16 cellular contexts compared by ENCODE assay signal in the genomic region with DNA sequence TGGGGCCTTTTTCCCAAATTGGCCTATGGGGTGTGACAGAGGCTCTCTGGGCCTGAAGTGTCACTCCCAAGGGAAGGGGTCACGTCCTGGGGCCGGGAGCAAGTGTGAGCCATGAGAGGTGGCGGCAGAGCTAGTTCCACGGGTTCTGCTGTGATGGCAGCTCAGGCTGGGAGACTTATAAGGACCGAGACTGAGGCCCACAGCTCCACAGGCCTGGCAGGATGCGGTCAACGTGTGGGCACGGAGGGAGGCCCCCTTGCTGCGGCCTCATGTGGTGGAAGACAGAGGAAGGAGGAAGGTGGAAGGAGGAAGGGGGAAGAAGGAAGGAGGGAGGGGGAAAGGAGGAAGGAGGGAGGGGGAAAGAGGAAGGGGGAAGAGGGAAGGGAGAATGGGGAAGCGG. TPM values are rescaled to one million over a fixed set of nuclear protein-coding genes. Genes with fewer than 3 reads are reported as not detected.
A peak's percentile ranks its signal among the peaks of the same experiment; 100 is the strongest.
DNase-seq lines count a peak whose midpoint lies in the region; ATAC-seq, FAIRE-seq and TF ChIP-seq lines count a peak whose summit lies in the region.
"Had no signal": no experiment of that assay in that cellular context is flagged by ENCODE, and none has a peak within 500 bp of the region (broad histone marks: within the 10 kb centered on the region; RNA-seq: fewer than 3 reads in every experiment).

No MANE protein-coding gene starts in this region.

- H2BK15ac ChIP-seq in mesendoderm (replicated peaks; ENCODE audit: low read depth) = no peak overlapping the region

- H3K18ac ChIP-seq in mesendoderm (ENCODE audit: low read length) = no peak overlapping the region

- no peak overlapping the region for H4K8ac ChIP-seq in mesendoderm (ENCODE audit: low read depth, low read length)

- no peak for ATAC-seq in HG02852 (IDR thresholded peaks at IDR 0.05; ENCODE audit: unreplicated experiment)
- ATAC-seq: left lung had no signal

- H3K56ac ChIP-seq in mesendoderm (ENCODE audit: low read length) = no peak overlapping the region

- WGBS in mesendoderm (ENCODE audit: extremely low coverage, insufficient coverage, low lambda C conversion rate) = no CpG with 5 or more reads among the region's 10 CpGs

- peak; percentile 15 for DNase-seq in stimulated activated naive CD4-positive, alpha-beta T cell treated with Interleukin-2 at 50 U/mL for 16 hours (lab: John Stamatoyannopoulos, UW)
- no peak for DNase-seq in stimulated activated naive CD4-positive, alpha-beta T cell (lab: John Stamatoyannopoulos, UW)
- DNase-seq in UCSD-AML1 (lab: John Stamatoyannopoulos, UW; ENCODE audit: unreplicated experiment) = peak; percentile 76
- peak; percentile 39 for DNase-seq in kidney
- DNase-seq in mesendoderm = no peak
- DNase-seq in COLO829 (ENCODE audit: low spot score) = no peak
- DNase-seq: activated gamma-delta T cell treated with Interleukin-2 at 50 U/mL for 16 hours, COR-L47, glutamatergic neuron, MG63, NCI-H1694 treated with DMSO at 0.1 percent for 48 hours, NCI-H226, tibial artery had no signal

- intact Hi-C loops in kidney (cut with DNase I) = no loop called here

- H4K5ac ChIP-seq in mesendoderm (ENCODE audit: low read length) = no peak overlapping the region

- no peaks in the 10 kb centered on the region for H3K79me1 ChIP-seq in mesendoderm (ENCODE audit: low read length)

- no peak overlapping the region for H3K4ac ChIP-seq in mesendoderm (ENCODE audit: low read depth, low read length)

- no peak overlapping the region for H3K4me3 ChIP-seq in kidney (ENCODE audit: low read length in 2 of 2)
- no peak overlapping the region for H3K4me3 ChIP-seq in mesendoderm (ENCODE audit: low read length)
- H3K4me3 ChIP-seq: left lung, MG63, tibial artery had no signal

- no peak overlapping the region for H3K9ac ChIP-seq in kidney (ENCODE audit: low read length in 2 of 2)
- no peak overlapping the region for H3K9ac ChIP-seq in mesendoderm (ENCODE audit: low read length)

- no peaks in the 10 kb centered on the region for H3K27me3 ChIP-seq in mesendoderm (ENCODE audit: insufficient read depth, low read length, poor library complexity)
- H3K27me3 ChIP-seq: MG63 had no signal

- TF ChIP-seq CTCF in kidney (IDR thresholded peaks at IDR 0.05; ENCODE audit: borderline replicate concordance, extremely low read depth, insufficient read depth) = no peak

- no peak overlapping the region for H2AK5ac ChIP-seq in mesendoderm (ENCODE audit: low read length)

- peaks cover 3 to 16% of the 10 kb centered on the region in 2 donors for H3K9me3 ChIP-seq in kidney (ENCODE audit: control insufficient read depth in 1 of 2, low read length in 2 of 2)
- H3K9me3 ChIP-seq: MG63 had no signal

- no peak overlapping the region for H3K23ac ChIP-seq in mesendoderm (ENCODE audit: low read length)

- no peak overlapping the region for H2BK5ac ChIP-seq in mesendoderm (ENCODE audit: low read length)

- no peaks in the 10 kb centered on the region for H3K36me3 ChIP-seq in kidney (ENCODE audit: control insufficient read depth in 1 of 2, insufficient read depth in 2 of 2, low read length in 2 of 2)
- no peaks in the 10 kb centered on the region for H3K36me3 ChIP-seq in mesendoderm (ENCODE audit: control insufficient read depth, insufficient read depth, low read length)
- H3K36me3 ChIP-seq: left lung, MG63 had no signal

- H3K27ac ChIP-seq in kidney (ENCODE audit: low read depth in 2 of 2, low read length in 2 of 2) = no peak overlapping the region
- no peak overlapping the region for H3K27ac ChIP-seq in mesendoderm (ENCODE audit: low read depth, low read length)
- H3K27ac ChIP-seq: left lung, tibial artery had no signal

- FAIRE-seq in kidney (lab: Jason Lieb, UNC) = no peak
- FAIRE-seq: GM18507 had no signal

- H3K4me1 ChIP-seq in kidney (ENCODE audit: control insufficient read depth in 1 of 2, insufficient read depth in 1 of 2, low read depth in 1 of 2, low read length in 2 of 2) = no peaks in the 10 kb centered on the region
- no peaks in the 10 kb centered on the region for H3K4me1 ChIP-seq in mesendoderm (ENCODE audit: control insufficient read depth, low read depth, low read length)
- H3K4me1 ChIP-seq: left lung, tibial artery had no signal

- H3K79me2 ChIP-seq in mesendoderm (ENCODE audit: control insufficient read depth, insufficient read depth, low read length) = no peaks in the 10 kb centered on the region

- H3K4me2 ChIP-seq in mesendoderm (ENCODE audit: low read length) = no peak overlapping the region

- no peak overlapping the region for H2BK120ac ChIP-seq in mesendoderm (ENCODE audit: low read depth, low read length)

RNA-seq across cellular contexts. Expression of a gene that starts 7.2 kb away (rescaled TPM):
- total RNA-seq in kidney = 10.2 TPM
- 3.9 TPM for polyA plus RNA-seq in kidney (ENCODE audit: insufficient read depth, low read depth, low replicate concordance)
- 0.20 TPM for polyA plus RNA-seq in mesendoderm (2013, experiment 1 of 2)
- polyA plus RNA-seq in mesendoderm (2013, experiment 2 of 2) = 0.22 TPM

Comparison
In these comparisons a context has a peak if more than half of its experiments do, and no peak if none do; other contexts are left out.
1. DNase-seq: peak in stimulated activated naive CD4-positive, alpha-beta T cell treated with Interleukin-2 at 50 U/mL for 16 hours (single experiment), UCSD-AML1 (single experiment) and kidney (single experiment); none in stimulated activated naive CD4-positive, alpha-beta T cell (0 of 6), mesendoderm (single experiment) and COLO829 (single experiment).